In genomic region chr12:43653289-43653915, GRCh38 we compare ENCODE assay signal across 25 cellular contexts.
"Had no signal": no experiment of that assay in that cellular context is flagged by ENCODE, and none has a peak within 500 bp of the region (broad histone marks: within the 10 kb centered on the region; RNA-seq: fewer than 3 reads in every experiment).

No MANE protein-coding gene starts in this region.

- H3K4me1 ChIP-seq: left lung, lower lobe of right lung, sigmoid colon, stomach, testis, thyroid gland, transverse colon, upper lobe of left lung, vagina had no signal

- H3K27me3 ChIP-seq: left lung, ovary, sigmoid colon, stomach, testis, thyroid gland, transverse colon, upper lobe of left lung, vagina had no signal

- H3K9me3 ChIP-seq: left lung, lower lobe of right lung, ovary, sigmoid colon, stomach, testis, thyroid gland, transverse colon, vagina had no signal

- DNase-seq: hypothalamus; immature natural killer cell; kidney; left colon; left lung; lower lobe of right lung; mammary epithelial cell; mesenchymal stem cell; naive B cell; natural killer cell; ovary; right cardiac atrium; sigmoid colon; stimulated activated CD4-positive, alpha-beta T cell treated with anti-CD3 and anti-CD28 coated beads, Interleukin-12 subunit alpha, Interleukin-12 subunit beta, amount 100 ng/mL, for 4 hours; stimulated activated CD4-positive, alpha-beta T cell treated with anti-CD3 and anti-CD28 coated beads, Interleukin-15, amount 100 ng/mL, for 24 hours; stimulated activated CD4-positive, alpha-beta T cell treated with anti-CD3 and anti-CD28 coated beads, Interleukin-2, amount 100 ng/mL, for 24 hours; stimulated activated CD4-positive, alpha-beta T cell treated with anti-CD3 and anti-CD28 coated beads, Interleukin-4, amount 100 ng/mL, for 1 hour; stimulated activated naive B cell treated with anti-CD40 and anti-IgM and Interleukin-4, amounts not matched to agents 10 μg/mL and 1 μg/mL and 100 μg/mL, for 72 hours; stimulated activated naive CD8-positive, alpha-beta T cell treated with anti-CD3 and anti-CD28 coated beads, Interleukin-15, Interleukin-2, amounts not matched to agents 100 U/mL and 50 U/mL, for 24 hours; stomach; testis; thyroid gland; transverse colon; upper lobe of left lung had no signal

- H3K36me3 ChIP-seq: left lung, lower lobe of right lung, ovary, sigmoid colon, stomach, thyroid gland, transverse colon, upper lobe of left lung, vagina had no signal

- H3K4me3 ChIP-seq: left lung, lower lobe of right lung, ovary, sigmoid colon, stomach, testis, thyroid gland, transverse colon, upper lobe of left lung, vagina had no signal

- H3K27ac ChIP-seq: left lung, lower lobe of right lung, ovary, sigmoid colon, stomach, testis, thyroid gland, transverse colon, upper lobe of left lung, vagina had no signal
